15 cellular contexts compared by ENCODE assay signal in genomic region chr7:96479015-96479645, GRCh38.
DNase-seq lines count a peak whose midpoint lies in the region; ATAC-seq and TF ChIP-seq lines count a peak whose summit lies in the region.
"Had no signal": no experiment of that assay in that cellular context is flagged by ENCODE, and none has a peak within 500 bp of the region (broad histone marks: within the 10 kb centered on the region; RNA-seq: fewer than 3 reads in every experiment).

No MANE protein-coding gene starts in this region.

- H3K4me1 ChIP-seq in ACC112 (ENCODE audit: control insufficient read depth, insufficient read depth, low read length, unreplicated experiment) (no peaks in the 10 kb centered on the region), right lobe of liver (peaks cover 0 to 4% (median 0%) of the 10 kb centered on the region in 4 donors), aorta (ENCODE audit: control insufficient read depth in 1 of 2, insufficient read depth in 2 of 2, low read length in 2 of 2) (no peaks in the 10 kb centered on the region)
- H3K4me1 ChIP-seq in CD8-positive, alpha-beta T cell (ENCODE audit: insufficient read depth, low read length) = no peaks in the 10 kb centered on the region
- H3K4me1 ChIP-seq: body of pancreas, upper lobe of right lung had no signal

- ATAC-seq in CD8-positive, alpha-beta T cell = no peak
- peak; percentile 69 for ATAC-seq in activated CD8-positive, alpha-beta T cell treated with anti-CD3 and anti-CD28 coated beads, Interleukin-2, amount 10 ng/mL, durations not matched to agents 7 days and 5 days
- ATAC-seq in right lobe of liver (peak; percentile 65 to 77 (median 71)), GM21526 (IDR thresholded peaks at IDR 0.05; ENCODE audit: low FRiP score, unreplicated experiment) (no peak), aorta (ENCODE audit: low FRiP score) (no peak)
- ATAC-seq: body of pancreas, upper lobe of right lung had no signal

- H3K27ac Mint-ChIP-seq in CD8-positive, alpha-beta T cell = peak overlapping the region; percentile 75
- H3K27ac Mint-ChIP-seq in activated CD8-positive, alpha-beta T cell treated with anti-CD3 and anti-CD28 coated beads, Interleukin-2, amount 10 ng/mL, durations not matched to agents 7 days and 5 days = peak overlapping the region; percentile 81
- H3K27ac Mint-ChIP-seq: dendritic cell treated with granulocyte-macrophage colony-stimulating factor and Interleukin-4, amounts not matched to agents 40 ng/mL and 50 ng/mL, for 4 days had no signal

- intact Hi-C loops in CD8-positive, alpha-beta T cell (cut with DNase I, micrococcal nuclease) = no loop called here
- intact Hi-C loops in right lobe of liver (cut with DNase I) (no loop called here), aorta (cut with DNase I) (no loop called here)

- TF ChIP-seq POLR2A in right lobe of liver (IDR thresholded peaks at IDR 0.05) = no peak

- peaks cover 12% of the 10 kb centered on the region for H3K4me1 Mint-ChIP-seq in CD8-positive, alpha-beta T cell (ENCODE audit: low read depth)
- peaks cover 20% of the 10 kb centered on the region for H3K4me1 Mint-ChIP-seq in activated CD8-positive, alpha-beta T cell treated with anti-CD3 and anti-CD28 coated beads, Interleukin-2, amount 10 ng/mL, durations not matched to agents 7 days and 5 days (ENCODE audit: low read depth)

- H3K4me3 Mint-ChIP-seq in CD8-positive, alpha-beta T cell = peak overlapping the region; percentile 64
- H3K4me3 Mint-ChIP-seq in activated CD8-positive, alpha-beta T cell treated with anti-CD3 and anti-CD28 coated beads, Interleukin-2, amount 10 ng/mL, durations not matched to agents 7 days and 5 days = peak overlapping the region; percentile 55
- H3K4me3 Mint-ChIP-seq: dendritic cell treated with granulocyte-macrophage colony-stimulating factor and Interleukin-4, amounts not matched to agents 40 ng/mL and 50 ng/mL, for 4 days had no signal

- H3K79me2 ChIP-seq in ACC112 (ENCODE audit: control insufficient read depth, insufficient read depth, low read length, unreplicated experiment) = no peaks in the 10 kb centered on the region

- H3K27me3 Mint-ChIP-seq in CD8-positive, alpha-beta T cell (ENCODE audit: low read depth) = no peaks in the 10 kb centered on the region
- peaks cover 4% of the 10 kb centered on the region for H3K27me3 Mint-ChIP-seq in activated CD8-positive, alpha-beta T cell treated with anti-CD3 and anti-CD28 coated beads, Interleukin-2, amount 10 ng/mL, durations not matched to agents 7 days and 5 days (ENCODE audit: low read depth)
- H3K27me3 Mint-ChIP-seq: dendritic cell treated with granulocyte-macrophage colony-stimulating factor and Interleukin-4, amounts not matched to agents 40 ng/mL and 50 ng/mL, for 4 days had no signal

- H3K27me3 ChIP-seq in ACC112 (ENCODE audit: insufficient read depth, low read length) (peaks cover 8% of the 10 kb centered on the region; the same call in 1 of the 2 replicates), right lobe of liver (no peaks in the 10 kb centered on the region), aorta (ENCODE audit: control insufficient read depth in 1 of 2, insufficient read depth in 2 of 2, low read length in 1 of 2) (no peaks in the 10 kb centered on the region)
- H3K27me3 ChIP-seq in CD8-positive, alpha-beta T cell (ENCODE audit: insufficient read depth, low read length) = no peaks in the 10 kb centered on the region
- H3K27me3 ChIP-seq: body of pancreas, upper lobe of right lung had no signal

- peak overlapping the region; percentile 17; the same call in 1 of the 2 replicates for H3K4me3 ChIP-seq in ACC112 (ENCODE audit: low read depth, low read length)
- no peak overlapping the region for H3K4me3 ChIP-seq in CD8-positive, alpha-beta T cell (ENCODE audit: low read depth, low read length)
- peak overlapping the region in 1 of 3 donors; percentile 17 for H3K4me3 ChIP-seq in right lobe of liver
- H3K4me3 ChIP-seq in aorta (ENCODE audit: low read length in 2 of 2) = no peak overlapping the region
- H3K4me3 ChIP-seq: body of pancreas, upper lobe of right lung had no signal

- H3K27ac ChIP-seq in ACC112 (ENCODE audit: low read depth, low read length) (no peak overlapping the region), right lobe of liver (no peak overlapping the region), aorta (ENCODE audit: low read depth in 1 of 2, low read length in 2 of 2) (no peak overlapping the region)
- H3K27ac ChIP-seq in CD8-positive, alpha-beta T cell (ENCODE audit: low read depth, low read length) = no peak overlapping the region
- H3K27ac ChIP-seq: body of pancreas, upper lobe of right lung, WERI-Rb-1 had no signal

- H3K9me3 Mint-ChIP-seq in CD8-positive, alpha-beta T cell = no peaks in the 10 kb centered on the region
- H3K9me3 Mint-ChIP-seq in activated CD8-positive, alpha-beta T cell treated with anti-CD3 and anti-CD28 coated beads, Interleukin-2, amount 10 ng/mL, durations not matched to agents 7 days and 5 days (ENCODE audit: insufficient read depth) = no peaks in the 10 kb centered on the region
- H3K9me3 Mint-ChIP-seq: dendritic cell treated with granulocyte-macrophage colony-stimulating factor and Interleukin-4, amounts not matched to agents 40 ng/mL and 50 ng/mL, for 4 days had no signal

- POLR2A ChIA-PET in CD8-positive, alpha-beta T cell (lab: Charles Lee) = interaction anchor here (0.5 kb wide), 1 partner anchor 8 kb away, joined by 3 read pairs; no protein-coding TSS in a partner anchor
- POLR2A ChIA-PET in activated CD8-positive, alpha-beta T cell treated with anti-CD3 and anti-CD28 coated beads, Interleukin-2, amount 10 ng/mL, durations not matched to agents 7 days and 5 days (lab: Charles Lee) = no interaction called here

- DNase-seq in CD8-positive, alpha-beta T cell = no peak
- peak; percentile 22 for DNase-seq in activated CD8-positive, alpha-beta T cell treated with anti-CD3 and anti-CD28 coated beads, Interleukin-2, amount 10 ng/mL, durations not matched to agents 7 days and 5 days
- no peak for DNase-seq in right lobe of liver
- DNase-seq in activated gamma-delta T cell treated with Interleukin-2 at 50 U/mL for 16 hours = no peak
- no peak for DNase-seq in NCI-H345 (lab: John Stamatoyannopoulos, UW)
- DNase-seq in aorta = no peak
- DNase-seq: body of pancreas; NCI-H2081 treated with DMSO at 0.1 percent for 48 hours; NCI-H748 treated with DMSO at 0.1 percent for 48 hours; stimulated activated CD4-positive, alpha-beta T cell treated with anti-CD3 and anti-CD28 coated beads, Interleukin-1b, Interleukin-23, amount 100 ng/mL, for 48 hours; upper lobe of right lung; WERI-Rb-1 had no signal

- H3K36me3 ChIP-seq in ACC112 (ENCODE audit: insufficient read depth, low read length) = no peaks in the 10 kb centered on the region
- no peaks in the 10 kb centered on the region for H3K36me3 ChIP-seq in CD8-positive, alpha-beta T cell (ENCODE audit: insufficient read depth, low read length)
- no peaks in the 10 kb centered on the region for H3K36me3 ChIP-seq in right lobe of liver
- H3K36me3 ChIP-seq in aorta (ENCODE audit: control insufficient read depth in 1 of 2, insufficient read depth in 2 of 2, low read length in 1 of 2) = no peaks in the 10 kb centered on the region
- H3K36me3 ChIP-seq: upper lobe of right lung, WERI-Rb-1 had no signal

- no peaks in the 10 kb centered on the region for H3K36me3 Mint-ChIP-seq in CD8-positive, alpha-beta T cell
- H3K36me3 Mint-ChIP-seq in activated CD8-positive, alpha-beta T cell treated with anti-CD3 and anti-CD28 coated beads, Interleukin-2, amount 10 ng/mL, durations not matched to agents 7 days and 5 days (ENCODE audit: low read depth) = no peaks in the 10 kb centered on the region

- H2AFZ ChIP-seq in ACC112 (ENCODE audit: low read length, unreplicated experiment) = peak overlapping the region; percentile 67

- WGBS in right lobe of liver (ENCODE audit: insufficient coverage, low coverage, low lambda C conversion rate, missing lambda C conversion rate) = 50% methylated on average over 4 of the region's 4 CpGs
- 84 to 87% methylated on average over 4 of the region's 4 CpGs for WGBS in aorta, 2 donors

- no peaks in the 10 kb centered on the region for H3K9me3 ChIP-seq in CD8-positive, alpha-beta T cell (ENCODE audit: low read length)
- H3K9me3 ChIP-seq in right lobe of liver = no peaks in the 10 kb centered on the region
- H3K9me3 ChIP-seq in aorta (ENCODE audit: control insufficient read depth, low read length) = no peaks in the 10 kb centered on the region
- H3K9me3 ChIP-seq: body of pancreas, upper lobe of right lung had no signal

- CTCF ChIA-PET in CD8-positive, alpha-beta T cell (lab: Charles Lee) = no interaction called here
- CTCF ChIA-PET in activated CD8-positive, alpha-beta T cell treated with anti-CD3 and anti-CD28 coated beads, Interleukin-2, amount 10 ng/mL, durations not matched to agents 7 days and 5 days (lab: Charles Lee) = interaction anchor here (1.0 to 1.1 kb wide), 2 partner anchors 33 to 548 kb away, joined by 4 to 6 read pairs; no protein-coding TSS in a partner anchor

- TF ChIP-seq CTCF in CD8-positive, alpha-beta T cell (IDR thresholded peaks at IDR 0.05) = no peak
- TF ChIP-seq CTCF in right lobe of liver (IDR thresholded peaks at IDR 0.05) = no peak

Comparison
In these comparisons a context has a peak if more than half of its experiments do, and no peak if none do; other contexts are left out.
1. ATAC-seq: peak in activated CD8-positive, alpha-beta T cell treated with anti-CD3 and anti-CD28 coated beads, Interleukin-2, amount 10 ng/mL, durations not matched to agents 7 days and 5 days (single experiment) and right lobe of liver (4 of 4); none in CD8-positive, alpha-beta T cell (single experiment), GM21526 (single experiment) and aorta (single experiment).